1 cellular context compared by ENCODE assay signal in the genomic region with DNA sequence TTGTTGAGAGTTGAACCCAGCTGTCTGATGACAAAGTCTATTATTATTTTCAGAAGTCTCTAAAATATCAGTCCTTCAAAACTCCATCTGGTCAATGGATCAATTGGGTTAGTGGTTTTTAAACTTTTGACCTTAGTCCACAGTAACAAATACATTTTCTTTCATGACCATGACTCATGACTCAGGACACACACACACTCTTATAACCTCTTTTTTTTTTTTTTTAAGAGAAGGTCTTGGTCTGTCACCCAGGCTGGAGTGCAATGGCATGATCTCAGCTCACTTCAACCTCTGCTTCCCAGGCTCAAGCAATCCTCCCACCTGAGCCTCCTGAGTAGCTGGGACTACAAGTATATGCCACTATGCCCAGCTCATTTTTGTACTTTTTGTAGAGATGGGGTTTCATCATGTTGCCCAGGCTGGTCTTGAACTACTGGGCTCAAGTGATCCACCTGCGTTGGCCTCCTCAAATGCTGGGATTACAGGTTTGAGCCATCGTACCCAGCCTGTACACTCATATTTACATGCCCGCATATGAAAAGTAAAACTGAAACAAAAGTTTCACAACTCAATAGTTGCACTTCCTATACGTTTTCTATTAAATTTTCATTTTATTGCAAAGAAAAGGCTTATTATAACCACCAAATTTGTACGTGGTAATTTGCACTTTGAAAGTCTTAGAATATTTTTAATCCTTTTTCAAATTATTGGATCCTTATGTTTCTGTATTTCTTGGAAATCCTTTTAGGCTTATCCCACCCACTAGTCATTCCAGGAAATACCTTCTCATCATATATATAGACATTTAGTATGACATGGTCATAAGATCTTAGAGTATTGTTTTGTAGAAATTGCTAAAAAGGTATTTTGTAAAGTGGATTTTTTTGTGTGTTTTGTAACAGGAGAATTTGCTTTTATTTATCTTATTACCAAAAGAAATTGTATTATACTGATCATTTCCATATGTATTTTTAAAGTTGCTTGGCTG.
TF ChIP-seq lines count a peak whose summit lies in the region.

No MANE protein-coding gene starts in this region.

TF ChIP-seq in K562, 482 proteins besides CTCF, POLR2A, EP300 and RAD21 (continued from another document):
- no peak for TF ChIP-seq FOXP4 (CRISPR knock-in tag; IDR thresholded peaks at IDR 0.05; ENCODE audit: borderline replicate concordance)
- TF ChIP-seq ZNF133 (CRISPR knock-in tag; IDR thresholded peaks at IDR 0.05), result no peak
- no peak for TF ChIP-seq HMG20B (CRISPR knock-in tag; IDR thresholded peaks at IDR 0.05)
- TF ChIP-seq SIN3B (IDR thresholded peaks at IDR 0.05; ENCODE audit: low read depth), result no peak
- TF ChIP-seq, protein P1, sequence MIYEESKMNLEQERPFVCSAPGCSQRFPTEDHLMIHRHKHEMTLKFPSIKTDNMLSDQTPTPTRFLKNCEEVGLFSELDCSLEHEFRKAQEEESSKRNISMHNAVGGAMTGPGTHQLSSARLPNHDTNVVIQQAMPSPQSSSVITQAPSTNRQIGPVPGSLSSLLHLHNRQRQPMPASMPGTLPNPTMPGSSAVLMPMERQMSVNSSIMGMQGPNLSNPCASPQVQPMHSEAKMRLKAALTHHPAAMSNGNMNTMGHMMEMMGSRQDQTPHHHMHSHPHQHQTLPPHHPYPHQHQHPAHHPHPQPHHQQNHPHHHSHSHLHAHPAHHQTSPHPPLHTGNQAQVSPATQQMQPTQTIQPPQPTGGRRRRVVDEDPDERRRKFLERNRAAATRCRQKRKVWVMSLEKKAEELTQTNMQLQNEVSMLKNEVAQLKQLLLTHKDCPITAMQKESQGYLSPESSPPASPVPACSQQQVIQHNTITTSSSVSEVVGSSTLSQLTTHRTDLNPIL (CRISPR knock-in tag; IDR thresholded peaks at IDR 0.05), result no peak
- no peak for TF ChIP-seq ZBTB7A (IDR thresholded peaks at IDR 0.05; ENCODE audit: borderline replicate concordance, control insufficient read depth, low read depth, low read length)
- TF ChIP-seq SAP30 (IDR thresholded peaks at IDR 0.05; ENCODE audit: borderline replicate concordance, insufficient read depth, low read depth, low read length, poor library complexity, severe bottlenecking), result no peak
- TF ChIP-seq ZNF354B (CRISPR knock-in tag; IDR thresholded peaks at IDR 0.05), result no peak
- no peak for TF ChIP-seq FOXM1 (IDR thresholded peaks at IDR 0.05; ENCODE audit: low read depth)
- TF ChIP-seq FOXM1 (CRISPR knock-in tag; IDR thresholded peaks at IDR 0.05; ENCODE audit: low read depth), result no peak
- TF ChIP-seq HNRNPUL1 (IDR thresholded peaks at IDR 0.05; ENCODE audit: low read length), result no peak
